ENCODE assay signal across 1 cellular context in genomic region chr17:17034496-17035066, GRCh38.
TF ChIP-seq lines count a peak whose summit lies in the region.

No MANE protein-coding gene starts in this region.

TF ChIP-seq in A549, 52 proteins besides CTCF, POLR2A, EP300 and RAD21 (continued from another document):
- TF ChIP-seq REST (IDR thresholded peaks at IDR 0.05) (no peak), RNF2 (IDR thresholded peaks at IDR 0.05; ENCODE audit: borderline replicate concordance, low read depth) (no peak), GATA3 (IDR thresholded peaks at IDR 0.05; ENCODE audit: borderline replicate concordance) (no peak), ESRRA (IDR thresholded peaks at IDR 0.05; ENCODE audit: borderline replicate concordance, low read length) (no peak)
